ENCODE assay signal across 24 cellular contexts in genomic region chr7:112176693-112177415, GRCh38.
"Had no signal": no experiment of that assay in that cellular context is flagged by ENCODE, and none has a peak within 500 bp of the region (broad histone marks: within the 10 kb centered on the region; RNA-seq: fewer than 3 reads in every experiment).

No MANE protein-coding gene starts in this region.

- H3K9me3 ChIP-seq: neutrophil, thoracic aorta had no signal

- H3K27me3 ChIP-seq: neutrophil had no signal

- FAIRE-seq: kidney, urothelium cell line had no signal

- H3K27ac ChIP-seq: neutrophil, skin epidermis, thoracic aorta, VCaP had no signal

- H3K4me3 ChIP-seq: skin epidermis, thoracic aorta had no signal

- H3K36me3 ChIP-seq: neutrophil, thoracic aorta had no signal

- DNase-seq: activated CD4-positive, alpha-beta T cell treated with anti-CD3 and anti-CD28 coated beads for 1 hour; activated CD4-positive, alpha-beta T cell treated with anti-CD3 and anti-CD28 coated beads, Interleukin-2, amount 10 ng/mL, durations not matched to agents 7 days and 5 days; activated CD8-positive, alpha-beta T cell treated with anti-CD3 and anti-CD28 coated beads for 36 hours; activated gamma-delta T cell treated with Interleukin-2 at 50 U/mL for 16 hours; activated naive CD8-positive, alpha-beta T cell treated with anti-CD3 and anti-CD28 coated beads, Interleukin-2, amount 50 U/mL, for 24 hours; activated T-cell treated with anti-CD3 and anti-CD28 coated beads, Interleukin-2, amount 50 U/mL, for 4 hours; amygdala; caudate nucleus; cortex of kidney; foreskin fibroblast; head of caudate nucleus; hippocampal formation; kidney; left colon; naive B cell; nephron progenitor cell; stimulated activated CD4-positive, alpha-beta T cell treated with anti-CD3 and anti-CD28 coated beads, Interleukin-12 subunit alpha, Interleukin-12 subunit beta, amount 100 ng/mL, for 4 hours; stimulated activated CD4-positive, alpha-beta T cell treated with anti-CD3 and anti-CD28 coated beads, Interleukin-4, amount 100 ng/mL, for 1 hour; stimulated activated naive CD8-positive, alpha-beta T cell treated with anti-CD3 and anti-CD28 coated beads, Interleukin-15, Interleukin-2, amounts not matched to agents 100 U/mL and 50 U/mL, for 24 hours had no signal
